Comparison of ENCODE assay signal across 9 cellular contexts in genomic region chr11:47415091-47415854, GRCh38. TPM values are rescaled to one million over a fixed set of nuclear protein-coding genes. Genes with fewer than 3 reads are reported as not detected.
DNase-seq lines count a peak whose midpoint lies in the region; ATAC-seq, FAIRE-seq and TF ChIP-seq lines count a peak whose summit lies in the region.
"Had no signal": no experiment of that assay in that cellular context is flagged by ENCODE, and none has a peak within 500 bp of the region (broad histone marks: within the 10 kb centered on the region; RNA-seq: fewer than 3 reads in every experiment).

No MANE protein-coding gene starts in this region.

- DNase-seq in A549 (ENCODE audit: low read depth in 1 of 2, low spot score in 1 of 2) (no peak), adipocyte (ENCODE audit: low read depth) (no peak), NCI-H146 treated with DMSO at 0.1 percent for 48 hours (lab: John Stamatoyannopoulos, UW; ENCODE audit: unreplicated experiment) (no peak)
- DNase-seq: glutamatergic neuron, NCI-H1417 treated with DMSO at 0.1 percent for 48 hours had no signal

- peak overlapping the region; percentile 31 to 81; a peak in 3 of 6 replicates for H3K27ac ChIP-seq in A549

- H3K4me3 ChIP-seq in A549 (no peak overlapping the region), adipocyte (ENCODE audit: low read length) (no peak overlapping the region), mucosa of stomach (ENCODE audit: low read length) (no peak overlapping the region)

- H3K4me1 ChIP-seq in A549 (peaks cover 11% of the 10 kb centered on the region), adipocyte (ENCODE audit: control insufficient read depth, insufficient read depth, low read length) (peaks cover 56% of the 10 kb centered on the region), mucosa of stomach (ENCODE audit: control insufficient read depth, insufficient read depth, low read length) (peaks cover 19% of the 10 kb centered on the region)

- H3K9ac ChIP-seq in adipocyte (ENCODE audit: low read length) (peak overlapping the region; percentile 82), mucosa of stomach (ENCODE audit: low read length) (peak overlapping the region; percentile 22)

- no peak for FAIRE-seq in A549 (lab: Jason Lieb, UNC)
- FAIRE-seq: GM18507 had no signal

- 91% methylated on average over 29 of the region's 31 CpGs for WGBS in A549 (ENCODE audit: missing lambda C conversion rate)

- TF ChIP-seq RAD21 in A549 (conservative IDR thresholded peaks at IDR 0.05 in 1 of 2, IDR thresholded peaks at IDR 0.05 in 1 of 2) = no peak

- H3K9me3 ChIP-seq in A549 (no peaks in the 10 kb centered on the region), adipocyte (ENCODE audit: control insufficient read depth, low read length) (no peaks in the 10 kb centered on the region), mucosa of stomach (ENCODE audit: control insufficient read depth, low read length) (no peaks in the 10 kb centered on the region)

- POLR2A ChIA-PET in A549 (lab: Yijun Ruan, JAX) = interaction anchor here (0.6 to 0.7 kb wide), 2 partner anchors 11 to 200 kb away, joined by 4 to 5 read pairs; partner anchors contain the start of genes DDB2 and PSMC3

- no peaks in the 10 kb centered on the region for H3K27me3 ChIP-seq in adipocyte (replicated peaks; ENCODE audit: control insufficient read depth, insufficient read depth, low read length)
- no peaks in the 10 kb centered on the region for H3K27me3 ChIP-seq in mucosa of stomach (ENCODE audit: control insufficient read depth, insufficient read depth, low read length)

- TF ChIP-seq EP300 in A549 (IDR thresholded peaks at IDR 0.05) = no peak

- CTCF ChIA-PET in A549 (lab: Yijun Ruan, JAX) = interaction anchor here (1.2 to 4.8 kb wide), 3 partner anchors 10 to 42 kb away, joined by 3 to 26 read pairs (median 4); partner anchors contain the start of gene PSMC3

- peaks cover 54% of the 10 kb centered on the region for H3K36me3 ChIP-seq in adipocyte (ENCODE audit: control insufficient read depth, insufficient read depth, low read length, severe bottlenecking)
- peaks cover 5% of the 10 kb centered on the region for H3K36me3 ChIP-seq in mucosa of stomach (ENCODE audit: control insufficient read depth, insufficient read depth, low read length)

- no peak for TF ChIP-seq POLR2A in A549 (IDR thresholded peaks at IDR 0.05; ENCODE audit: low read length)

- 0 out of 3 replicates have a peak overlapping the region, but pooled peaks have one; percentile 6 for H3K4me2 ChIP-seq in A549

- TF ChIP-seq CTCF in A549 (IDR thresholded peaks at IDR 0.05) = no peak

- peak; percentile 6 to 16; a peak in 5 of 6 replicates for ATAC-seq in A549
- ATAC-seq in GM18907 (IDR thresholded peaks at IDR 0.05; ENCODE audit: unreplicated experiment) = no peak
- ATAC-seq in HG03439 (IDR thresholded peaks at IDR 0.05; ENCODE audit: unreplicated experiment) = no peak

TF ChIP-seq in A549, 52 proteins besides CTCF, POLR2A, EP300 and RAD21:
- TF ChIP-seq TFCP2L1 (CRISPR knock-in tag; IDR thresholded peaks at IDR 0.05) (no peak), ZSCAN20 (CRISPR knock-in tag; IDR thresholded peaks at IDR 0.05) (no peak), CHD2 (IDR thresholded peaks at IDR 0.05; ENCODE audit: low read length, partially characterized antibody) (no peak), ZFP36 (IDR thresholded peaks at IDR 0.05; ENCODE audit: borderline replicate concordance, partially characterized antibody) (no peak), JUN (IDR thresholded peaks at IDR 0.05) (no peak), RARB (CRISPR knock-in tag; IDR thresholded peaks at IDR 0.05) (no peak), SREBF2 (IDR thresholded peaks at IDR 0.05) (no peak), HES2 (IDR thresholded peaks at IDR 0.05) (no peak), HDAC2 (IDR thresholded peaks at IDR 0.05) (no peak), FOSB (CRISPR knock-in tag; IDR thresholded peaks at IDR 0.05) (no peak), REST (IDR thresholded peaks at IDR 0.05) (no peak), KDM1A (IDR thresholded peaks at IDR 0.05; ENCODE audit: low read depth) (no peak), HMGXB4 (CRISPR knock-in tag; IDR thresholded peaks at IDR 0.05; ENCODE audit: borderline replicate concordance) (no peak), HOXB13 (CRISPR knock-in tag; IDR thresholded peaks at IDR 0.05; ENCODE audit: low read depth) (no peak)

RNA-seq across cellular contexts. Expression of gene SLC39A13, which starts 6.9 kb away (rescaled TPM):
- polyA plus RNA-seq in A549 (2011; rRNA removed) (10.8 and 11.7 TPM in 2 replicates), A549 (2017; fragmentation: RNase III; extraction: RNeasy Plus Mini Kit Qiagen cat#74134 plus additional on column Dnase treatment) (29.7 to 35.4 TPM (median 35.2 TPM) in 3 replicates)
- 29.6 and 43.5 TPM in 2 replicates for polyA plus RNA-seq in A549 (2012; cell fraction: cytosol; rRNA removed)
- polyA plus RNA-seq in A549 (2012; cell fraction: nucleus; rRNA removed) = 101 and 127 TPM in 2 replicates
- 7.3 and 7.7 TPM in 2 replicates for polyA minus RNA-seq in A549 (2011; rRNA and poly(A)+ RNA removed)

RNA-seq across cellular contexts. Expression of gene PSMC3, which starts 11.0 kb away (rescaled TPM):
- 201 and 283 TPM in 2 replicates for polyA plus RNA-seq in A549 (2011; rRNA removed)
- 199 and 231 TPM in 2 replicates for polyA plus RNA-seq in A549 (2012; cell fraction: cytosol; rRNA removed)
- polyA plus RNA-seq in A549 (2012; cell fraction: nucleus; rRNA removed) = 191 and 193 TPM in 2 replicates
- polyA plus RNA-seq in A549 (2017; fragmentation: RNase III; extraction: RNeasy Plus Mini Kit Qiagen cat#74134 plus additional on column Dnase treatment) = 342 to 383 TPM (median 371 TPM) in 3 replicates
- polyA minus RNA-seq in A549 (2011; rRNA and poly(A)+ RNA removed) = 120 and 124 TPM in 2 replicates

RNA-seq across cellular contexts. Expression of gene RAPSN, which starts 33.7 kb away (rescaled TPM):
- polyA plus RNA-seq in A549 (2011; rRNA removed) (0.08 and 0.12 TPM in 2 replicates), A549 (2017; fragmentation: RNase III; extraction: RNeasy Plus Mini Kit Qiagen cat#74134 plus additional on column Dnase treatment) (0.17 to 0.26 TPM (median 0.21 TPM) in 3 replicates)
- polyA plus RNA-seq in A549 (2012; cell fraction: cytosol; rRNA removed) = 0.09 and 0.11 TPM in 2 replicates
- 1.2 TPM in 2 replicates for polyA plus RNA-seq in A549 (2012; cell fraction: nucleus; rRNA removed)
- 0.49 and 0.91 TPM in 2 replicates for polyA minus RNA-seq in A549 (2011; rRNA and poly(A)+ RNA removed)

RNA-seq across cellular contexts. Expression of gene SPI1, which starts 36.9 kb away (rescaled TPM):
- polyA plus RNA-seq in A549 (2011; rRNA removed) (not detected in 2 replicates), A549 (2017; fragmentation: RNase III; extraction: RNeasy Plus Mini Kit Qiagen cat#74134 plus additional on column Dnase treatment) (0.07 to 0.21 TPM (median 0.14 TPM) in 3 replicates)
- 0.07 and 0.09 TPM in 2 replicates for polyA plus RNA-seq in A549 (2012; cell fraction: cytosol; rRNA removed)
- polyA plus RNA-seq in A549 (2012; cell fraction: nucleus; rRNA removed) = 0.28 TPM in 1 of 2 replicates, not detected in the other
- polyA minus RNA-seq in A549 (2011; rRNA and poly(A)+ RNA removed) = not detected in 2 replicates

Comparison
In these comparisons a context has a peak if more than half of its experiments do, and no peak if none do; other contexts are left out.
1. ATAC-seq: peak in A549 (2 of 2); none in GM18907 (single experiment) and HG03439 (single experiment).